Comparison of ENCODE assay signal across 14 cellular contexts in the genomic region with DNA sequence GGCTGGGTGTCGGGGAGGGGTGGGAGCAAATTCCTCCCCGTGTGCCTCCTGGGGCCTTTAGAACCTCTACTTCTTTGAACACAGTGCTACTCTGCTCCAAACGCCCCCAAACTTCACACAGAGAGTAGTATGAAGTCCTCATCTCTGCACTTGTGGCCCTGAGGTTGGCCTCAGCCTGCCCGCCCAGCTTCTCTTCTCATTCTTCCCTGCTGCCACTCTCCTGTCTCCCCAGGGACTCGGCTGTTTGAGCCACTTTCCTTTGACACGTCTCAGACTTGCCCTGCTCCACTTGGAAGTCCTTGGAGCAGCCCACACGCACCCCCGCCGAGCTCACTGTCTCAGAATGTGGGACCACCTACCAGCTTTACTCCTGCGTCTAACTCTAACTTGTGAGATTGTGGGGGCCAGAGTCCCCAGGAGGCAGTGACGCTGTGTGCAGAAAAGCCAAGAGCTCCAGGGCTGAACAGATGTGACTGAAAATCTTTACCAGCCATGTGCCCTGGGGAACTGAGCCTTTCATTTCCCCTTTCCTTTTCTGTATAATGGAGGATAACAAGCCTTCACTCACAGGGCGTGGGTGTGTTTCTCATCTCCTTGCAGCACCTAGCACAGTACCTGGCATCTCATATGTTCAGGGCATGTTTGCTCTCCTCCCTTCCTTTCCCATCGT.
A peak's percentile ranks its signal among the peaks of the same experiment; 100 is the strongest.
DNase-seq lines count a peak whose midpoint lies in the region; ATAC-seq and TF ChIP-seq lines count a peak whose summit lies in the region.
"Had no signal": no experiment of that assay in that cellular context is flagged by ENCODE, and none has a peak within 500 bp of the region (broad histone marks: within the 10 kb centered on the region; RNA-seq: fewer than 3 reads in every experiment).

No MANE protein-coding gene starts in this region.

- H3K4me3 Mint-ChIP-seq in endodermal cell: no peak overlapping the region
- H3K4me3 Mint-ChIP-seq: activated CD4-positive, alpha-beta memory T cell treated with anti-CD3 and anti-CD28 coated beads, Interleukin-2, amount 10 ng/mL, durations not matched to agents 7 days and 5 days; activated naive CD8-positive, alpha-beta T cell treated with anti-CD3 and anti-CD28 coated beads, Interleukin-2, amount 10 ng/mL, durations not matched to agents 7 days and 5 days had no signal

- H3K4me1 ChIP-seq in endodermal cell (ENCODE audit: control insufficient read depth, insufficient read depth, low read length): peaks cover under 1% of the 10 kb centered on the region

- H3K27me3 ChIP-seq in endodermal cell (ENCODE audit: control insufficient read depth, insufficient read depth, low read length, poor library complexity, severe bottlenecking): no peaks in the 10 kb centered on the region

- no peak for TF ChIP-seq CTCF in endodermal cell (conservative IDR thresholded peaks at IDR 0.05)

- DNase-seq in ecto neural progenitor cell (ENCODE audit: low spot score) (peak; percentile 37), NAMALWA (ENCODE audit: low spot score) (no peak), endodermal cell (no peak), RKO (ENCODE audit: low spot score) (no peak), GM19240 (ENCODE audit: insufficient read length, low spot score) (no peak)
- DNase-seq: activated CD4-positive, alpha-beta memory T cell treated with anti-CD3 and anti-CD28 coated beads, Interleukin-2, amount 10 ng/mL, durations not matched to agents 7 days and 5 days; activated naive CD8-positive, alpha-beta T cell treated with anti-CD3 and anti-CD28 coated beads, Interleukin-2, amount 10 ng/mL, durations not matched to agents 7 days and 5 days; effector CD4-positive, alpha-beta T cell; KBM-7; NCI-H2227 treated with DMSO at 0.1 percent for 48 hours had no signal

- no peak overlapping the region for H3K27ac ChIP-seq in endodermal cell (ENCODE audit: low read depth, low read length)

- ATAC-seq in GM18502 (IDR thresholded peaks at IDR 0.05; ENCODE audit: poor library complexity, unreplicated experiment) (peak; percentile 92), GM21423 (IDR thresholded peaks at IDR 0.05; ENCODE audit: unreplicated experiment) (peak; percentile 77), HG03066 (IDR thresholded peaks at IDR 0.05; ENCODE audit: low read depth, unreplicated experiment) (peak; percentile 61)

- H3K27me3 Mint-ChIP-seq in endodermal cell (ENCODE audit: insufficient read depth): no peaks in the 10 kb centered on the region

- WGBS in endodermal cell (ENCODE audit: insufficient coverage in 1 of 2, insufficient read length in 1 of 2), 2 experiments: 76 to 83% methylated on average over 11 to 13 of the region's 13 CpGs

- peaks cover 40% of the 10 kb centered on the region for H3K4me1 Mint-ChIP-seq in endodermal cell
- H3K4me1 Mint-ChIP-seq: activated CD4-positive, alpha-beta memory T cell treated with anti-CD3 and anti-CD28 coated beads, Interleukin-2, amount 10 ng/mL, durations not matched to agents 7 days and 5 days had no signal

- peaks cover 24% of the 10 kb centered on the region for H3K36me3 Mint-ChIP-seq in endodermal cell (ENCODE audit: low read depth)
- H3K36me3 Mint-ChIP-seq: activated naive CD8-positive, alpha-beta T cell treated with anti-CD3 and anti-CD28 coated beads, Interleukin-2, amount 10 ng/mL, durations not matched to agents 7 days and 5 days had no signal

- no peaks in the 10 kb centered on the region for H3K9me3 Mint-ChIP-seq in endodermal cell
- H3K9me3 Mint-ChIP-seq: activated CD4-positive, alpha-beta memory T cell treated with anti-CD3 and anti-CD28 coated beads, Interleukin-2, amount 10 ng/mL, durations not matched to agents 7 days and 5 days; activated naive CD8-positive, alpha-beta T cell treated with anti-CD3 and anti-CD28 coated beads, Interleukin-2, amount 10 ng/mL, durations not matched to agents 7 days and 5 days had no signal

- H3K9ac ChIP-seq in endodermal cell (ENCODE audit: extremely low read depth, low read length, poor library complexity, severe bottlenecking): no peak overlapping the region

- H3K4me3 ChIP-seq in endodermal cell (ENCODE audit: low read length): no peak overlapping the region
- H3K4me3 ChIP-seq: skin epidermis had no signal

- no peaks in the 10 kb centered on the region for H3K9me3 ChIP-seq in endodermal cell (ENCODE audit: control insufficient read depth, low read length)

- no peak overlapping the region for H3K27ac Mint-ChIP-seq in endodermal cell
- H3K27ac Mint-ChIP-seq: activated CD4-positive, alpha-beta memory T cell treated with anti-CD3 and anti-CD28 coated beads, Interleukin-2, amount 10 ng/mL, durations not matched to agents 7 days and 5 days; activated naive CD8-positive, alpha-beta T cell treated with anti-CD3 and anti-CD28 coated beads, Interleukin-2, amount 10 ng/mL, durations not matched to agents 7 days and 5 days had no signal

- peaks cover 8% of the 10 kb centered on the region for H3K36me3 ChIP-seq in endodermal cell (ENCODE audit: control insufficient read depth, insufficient read depth, low read length)
